8 cellular contexts compared by ENCODE assay signal in genomic region chr15:52678036-52678467, GRCh38. TPM values are rescaled to one million over a fixed set of nuclear protein-coding genes. Genes with fewer than 3 reads are reported as not detected.
DNase-seq lines count a peak whose midpoint lies in the region; ATAC-seq and TF ChIP-seq lines count a peak whose summit lies in the region.

No MANE protein-coding gene starts in this region.

- H2AFZ ChIP-seq in parathyroid adenoma = peak overlapping the region; percentile 83

- TF ChIP-seq CTCF in cardiac muscle cell (IDR thresholded peaks at IDR 0.05; ENCODE audit: low read depth, low read length) (peak; percentile 23), parathyroid adenoma (IDR thresholded peaks at IDR 0.05) (peak; percentile 6), upper lobe of left lung (IDR thresholded peaks at IDR 0.05) (no peak)

- peaks cover 34% of the 10 kb centered on the region for H3K4me1 Mint-ChIP-seq in activated naive CD8-positive, alpha-beta T cell treated with anti-CD3 and anti-CD28 coated beads for 36 hours

- H3K27me3 Mint-ChIP-seq in activated naive CD8-positive, alpha-beta T cell treated with anti-CD3 and anti-CD28 coated beads for 36 hours = no peaks in the 10 kb centered on the region

- no peaks in the 10 kb centered on the region for H3K36me3 Mint-ChIP-seq in activated naive CD8-positive, alpha-beta T cell treated with anti-CD3 and anti-CD28 coated beads for 36 hours

- peak; percentile 30 for ATAC-seq in GM18870 (IDR thresholded peaks at IDR 0.05; ENCODE audit: unreplicated experiment)
- peak; percentile 34 for ATAC-seq in HG03354 (IDR thresholded peaks at IDR 0.05; ENCODE audit: poor library complexity, severe bottlenecking, unreplicated experiment)
- ATAC-seq in upper lobe of left lung (ENCODE audit: low FRiP score in 2 of 2) = peak; percentile 69 to 75

- H3K4me2 ChIP-seq in parathyroid adenoma (ENCODE audit: low read length) = peak overlapping the region; percentile 91

- peaks cover 5% of the 10 kb centered on the region for H3K79me2 ChIP-seq in parathyroid adenoma

- no peak overlapping the region for H3K9ac ChIP-seq in parathyroid adenoma

- H3K9me3 ChIP-seq in cardiac muscle cell (ENCODE audit: low read depth) (no peaks in the 10 kb centered on the region), parathyroid adenoma (ENCODE audit: control insufficient read depth, low read length) (no peaks in the 10 kb centered on the region), upper lobe of left lung (no peaks in the 10 kb centered on the region)

- TF ChIP-seq EP300 in upper lobe of left lung (IDR thresholded peaks at IDR 0.05) = no peak

- DNase-seq in AML-193 (lab: John Stamatoyannopoulos, UW) (peak; percentile 53 to 60), SK-N-DZ (ENCODE audit: low spot score) (peak; percentile 24), cardiac muscle cell (ENCODE audit: low read depth in 1 of 2, low spot score in 1 of 2) (peak; percentile 63 to 66), upper lobe of left lung (peak in 1 of 2 donors; percentile 73)
- peak; percentile 59 for DNase-seq in activated naive CD8-positive, alpha-beta T cell treated with anti-CD3 and anti-CD28 coated beads for 36 hours

- H3K4me3 ChIP-seq in cardiac muscle cell = peak overlapping the region; percentile 79
- H3K4me3 ChIP-seq in parathyroid adenoma (ENCODE audit: low read depth, low read length) = peak overlapping the region; percentile 71
- peak overlapping the region; percentile 67 to 92 (median 76) for H3K4me3 ChIP-seq in upper lobe of left lung

- H3K27ac Mint-ChIP-seq in activated naive CD8-positive, alpha-beta T cell treated with anti-CD3 and anti-CD28 coated beads for 36 hours = peak overlapping the region; percentile 98

- WGBS in upper lobe of left lung, 2 donors = 0 to 1% methylated on average over 13 of the region's 13 CpGs

- no peak for TF ChIP-seq POLR2A in upper lobe of left lung (IDR thresholded peaks at IDR 0.05)

- H3K27me3 ChIP-seq in cardiac muscle cell (no peaks in the 10 kb centered on the region), parathyroid adenoma (ENCODE audit: control insufficient read depth, insufficient read depth, low read length) (no peaks in the 10 kb centered on the region), upper lobe of left lung (no peaks in the 10 kb centered on the region)

- H3K4me1 ChIP-seq in cardiac muscle cell (ENCODE audit: low read depth) (peaks cover 21% of the 10 kb centered on the region), parathyroid adenoma (no peaks in the 10 kb centered on the region), upper lobe of left lung (peaks cover 31 to 40% (median 36%) of the 10 kb centered on the region in 4 donors)

- peak overlapping the region; percentile 98 for H3K4me3 Mint-ChIP-seq in activated naive CD8-positive, alpha-beta T cell treated with anti-CD3 and anti-CD28 coated beads for 36 hours

- H3K36me3 ChIP-seq in cardiac muscle cell = peaks cover 24% of the 10 kb centered on the region
- no peaks in the 10 kb centered on the region for H3K36me3 ChIP-seq in parathyroid adenoma (ENCODE audit: control insufficient read depth, insufficient read depth, low read length)
- peaks cover 0 to 22% (median 6%) of the 10 kb centered on the region in 4 donors for H3K36me3 ChIP-seq in upper lobe of left lung

- H3K9me3 Mint-ChIP-seq in activated naive CD8-positive, alpha-beta T cell treated with anti-CD3 and anti-CD28 coated beads for 36 hours = no peaks in the 10 kb centered on the region

- H3K27ac ChIP-seq in cardiac muscle cell (peak overlapping the region; percentile 92), parathyroid adenoma (peak overlapping the region; percentile 98), upper lobe of left lung (peak overlapping the region; percentile 97 to 99 (median 98))

RNA-seq across cellular contexts. Expression of gene ATOSA, which starts 1.1 kb away (rescaled TPM):
- 6.2 and 7.2 TPM in 2 replicates for polyA plus RNA-seq in SK-N-DZ (2014; cell fraction: cytosol; rRNA removed)
- 14.2 and 26.1 TPM in 2 replicates for polyA plus RNA-seq in SK-N-DZ (2014; cell fraction: nucleus; rRNA removed)
- 1 to 10 TPM; 9.7 to 9.8 TPM for total RNA-seq in activated naive CD8-positive, alpha-beta T cell treated with anti-CD3 and anti-CD28 coated beads for 36 hours
- 13.9 and 23.6 TPM in 2 replicates for total RNA-seq in cardiac muscle cell
- 10.8 and 19.9 TPM in 2 replicates for polyA plus RNA-seq in cardiac muscle cell
- total RNA-seq in upper lobe of left lung = 100 to 1,000 TPM in 2 of 6 donors, 10 to 100 TPM in 4; 30.8 to 115 (median 45.4) TPM

Comparison
In these comparisons a context has a peak if more than half of its experiments do, and no peak if none do; other contexts are left out.
1. CTCF ChIP-seq: peak in cardiac muscle cell (single experiment) and parathyroid adenoma (single experiment); none in upper lobe of left lung (0 of 6).
2. Peak in every context shown above with its lines, with median percentiles within 50 percentile points of each other: ATAC-seq, H3K27ac ChIP-seq and H3K4me3 ChIP-seq.